In the genomic region with DNA sequence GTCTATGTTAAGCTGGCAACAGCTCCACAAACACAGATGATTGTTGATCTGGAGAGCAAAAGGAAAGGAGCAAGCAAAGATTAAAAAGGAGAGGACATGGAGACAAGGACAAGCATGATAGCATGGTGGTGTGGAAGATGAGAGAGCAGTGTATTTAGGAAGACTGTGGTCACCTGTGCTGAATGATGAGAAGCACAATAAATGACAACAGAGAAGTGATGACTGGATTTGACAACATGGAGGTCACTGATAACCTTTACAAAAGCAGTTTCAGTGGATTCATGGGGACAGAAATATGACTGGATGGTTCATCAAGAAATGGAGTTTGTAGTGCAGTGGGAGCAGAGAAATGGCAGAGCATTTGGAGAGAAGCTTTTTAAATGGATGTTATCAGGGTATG, we compare ENCODE assay signal across 14 cellular contexts. TPM values are rescaled to one million over a fixed set of nuclear protein-coding genes. Genes with fewer than 3 reads are reported as not detected.
DNase-seq lines count a peak whose midpoint lies in the region; ATAC-seq and TF ChIP-seq lines count a peak whose summit lies in the region.
"Had no signal": no experiment of that assay in that cellular context is flagged by ENCODE, and none has a peak within 500 bp of the region (broad histone marks: within the 10 kb centered on the region; RNA-seq: fewer than 3 reads in every experiment).

No MANE protein-coding gene starts in this region.

- TF ChIP-seq CTCF in Calu3 (IDR thresholded peaks at IDR 0.05; ENCODE audit: unreplicated experiment) = no peak
- TF ChIP-seq CTCF in HCT116 (IDR thresholded peaks at IDR 0.05 in 2 of 3, conservative IDR thresholded peaks at IDR 0.05 in 1 of 3; ENCODE audit: borderline replicate concordance in 1 of 3, insufficient read depth in 1 of 3, low read depth in 2 of 3, low read length in 2 of 3) = no peak

- BruUV-seq in Calu3 (replicated peaks; lab: Mats Ljungman, UMichigan) = no TSS peak
- no TSS peak for BruUV-seq in HCT116 (replicated peaks; lab: Mats Ljungman, UMichigan)

- TF ChIP-seq POLR2A in HCT116 (IDR thresholded peaks at IDR 0.05; ENCODE audit: borderline replicate concordance, extremely low read depth, insufficient read depth, insufficient read length) = no peak

- intact Hi-C loops in Calu3 (cut with micrococcal nuclease; ENCODE audit: unreplicated experiment) = loop anchor here (1.0 to 10.0 kb wide), 6 partner anchors 47 to 1157 kb away; no protein-coding TSS in a partner anchor
- intact Hi-C loops in HCT116 (cut with micrococcal nuclease) = loop anchor here (1.0 to 10.0 kb wide), 5 partner anchors 47 to 1521 kb away; a partner anchor contains a TSS

- H3K4me1 ChIP-seq in HCT116 (ENCODE audit: control insufficient read depth in 1 of 2, insufficient read depth in 2 of 2, low read length in 2 of 2) = peaks cover 0 to 17% of the 10 kb centered on the region in 2 experiments; a peak in 1 of 4 replicates
- H3K4me1 ChIP-seq in mucosa of rectum (ENCODE audit: control insufficient read depth in 2 of 2, insufficient read depth in 2 of 2, low read length in 2 of 2) = peaks cover 22 to 42% of the 10 kb centered on the region in 2 donors
- H3K4me1 ChIP-seq: BE2C had no signal

- no peak overlapping the region for H3K9ac ChIP-seq in HCT116 (ENCODE audit: low read length)
- H3K9ac ChIP-seq in mucosa of rectum (ENCODE audit: low read depth in 1 of 2, low read length in 2 of 2) = no peak overlapping the region

- no peak for TF ChIP-seq RAD21 in HCT116 (IDR thresholded peaks at IDR 0.05; ENCODE audit: low read depth)

- H3K27ac Mint-ChIP-seq in Calu3 (ENCODE audit: unreplicated experiment) = peak overlapping the region; percentile 73
- peak overlapping the region; percentile 20 for H3K27ac Mint-ChIP-seq in activated naive CD8-positive, alpha-beta T cell treated with anti-CD3 and anti-CD28 coated beads, Interleukin-2, amount 50 U/mL, for 24 hours

- DNase-seq in Calu3 (no peak), HCT116 (ENCODE audit: low read depth, low spot score) (no peak), SW480 (ENCODE audit: low spot score) (no peak)
- DNase-seq in activated naive CD8-positive, alpha-beta T cell treated with anti-CD3 and anti-CD28 coated beads, Interleukin-2, amount 50 U/mL, for 24 hours = no peak
- DNase-seq: BE2C; effector CD4-positive, alpha-beta T cell; esophagus squamous epithelium; GF-D8; left ventricle myocardium inferior; SIG-M5 had no signal

- no peaks in the 10 kb centered on the region for H3K36me3 Mint-ChIP-seq in Calu3 (ENCODE audit: insufficient read depth, unreplicated experiment)
- H3K36me3 Mint-ChIP-seq in activated naive CD8-positive, alpha-beta T cell treated with anti-CD3 and anti-CD28 coated beads, Interleukin-2, amount 50 U/mL, for 24 hours (ENCODE audit: low read depth) = peaks cover 16% of the 10 kb centered on the region

- H3K9me3 Mint-ChIP-seq in Calu3 (ENCODE audit: low read depth, unreplicated experiment) = peaks cover 2% of the 10 kb centered on the region
- peaks cover 5% of the 10 kb centered on the region for H3K9me3 Mint-ChIP-seq in activated naive CD8-positive, alpha-beta T cell treated with anti-CD3 and anti-CD28 coated beads, Interleukin-2, amount 50 U/mL, for 24 hours

- peak overlapping the region; percentile 31; the same call in 1 of the 2 replicates for H3K4me2 ChIP-seq in HCT116 (ENCODE audit: low read length)

- no peak for ATAC-seq in HCT116
- peak; percentile 42 for ATAC-seq in activated naive CD8-positive, alpha-beta T cell treated with anti-CD3 and anti-CD28 coated beads, Interleukin-2, amount 50 U/mL, for 24 hours
- ATAC-seq in GM21786 (IDR thresholded peaks at IDR 0.05; ENCODE audit: unreplicated experiment) = no peak
- ATAC-seq in GM19452 (IDR thresholded peaks at IDR 0.05; ENCODE audit: unreplicated experiment) = no peak

- CTCF ChIA-PET in Calu3 (lab: Charles Lee) (no interaction called here), HCT116 (lab: Charles Lee) (interaction anchor here (1.0 kb wide), 2 partner anchors 20 to 1158 kb away, joined by 3 to 4 read pairs; no protein-coding TSS in a partner anchor)

- no peaks in the 10 kb centered on the region for H3K79me2 ChIP-seq in HCT116 (ENCODE audit: insufficient read depth, low read length)

- no peak overlapping the region for H3K4me3 ChIP-seq in HCT116 (replicated peaks in 1 of 2; ENCODE audit: low read depth in 1 of 2, low read length in 2 of 2)
- H3K4me3 ChIP-seq in mucosa of rectum (ENCODE audit: low read length in 2 of 2) = no peak overlapping the region
- H3K4me3 ChIP-seq: esophagus squamous epithelium, left ventricle myocardium inferior, vagina had no signal

- H4K20me1 ChIP-seq in HCT116 (ENCODE audit: insufficient read depth) = no peaks in the 10 kb centered on the region

- H3K4me3 Mint-ChIP-seq in Calu3 (ENCODE audit: low read depth, unreplicated experiment) = peak overlapping the region; percentile 31
- no peak overlapping the region for H3K4me3 Mint-ChIP-seq in activated naive CD8-positive, alpha-beta T cell treated with anti-CD3 and anti-CD28 coated beads, Interleukin-2, amount 50 U/mL, for 24 hours

- H3K9me2 ChIP-seq in HCT116 (ENCODE audit: insufficient read depth) = no peaks in the 10 kb centered on the region

- POLR2A ChIA-PET in HCT116 (lab: Charles Lee) = no interaction called here

- H3K36me3 ChIP-seq in HCT116 (ENCODE audit: control insufficient read depth in 1 of 2, insufficient read depth in 2 of 2, low read length in 2 of 2) (no peaks in the 10 kb centered on the region), mucosa of rectum (ENCODE audit: control insufficient read depth in 2 of 2, insufficient read depth in 2 of 2, low read length in 2 of 2) (peaks cover 4% of the 10 kb centered on the region in 2 donors)
- H3K36me3 ChIP-seq: BE2C had no signal

- H3K27me3 Mint-ChIP-seq in Calu3 (ENCODE audit: unreplicated experiment) = no peaks in the 10 kb centered on the region
- H3K27me3 Mint-ChIP-seq in activated naive CD8-positive, alpha-beta T cell treated with anti-CD3 and anti-CD28 coated beads, Interleukin-2, amount 50 U/mL, for 24 hours = no peaks in the 10 kb centered on the region

- H2AFZ ChIP-seq in HCT116 (ENCODE audit: low read depth, low read length, poor library complexity, severe bottlenecking) = no peak overlapping the region

- peaks cover 29% of the 10 kb centered on the region for H3K4me1 Mint-ChIP-seq in Calu3 (ENCODE audit: low read depth, unreplicated experiment)
- peaks cover 25% of the 10 kb centered on the region for H3K4me1 Mint-ChIP-seq in activated naive CD8-positive, alpha-beta T cell treated with anti-CD3 and anti-CD28 coated beads, Interleukin-2, amount 50 U/mL, for 24 hours

- RAD21 ChIA-PET in HCT116 (lab: Charles Lee; ENCODE audit: low non-redundant PET in 1 of 2, low total read pairs in 2 of 2, uncharacterized antibody in 2 of 2, unreplicated experiment in 2 of 2) = no interaction called here

- H3K27ac ChIP-seq in HCT116 (ENCODE audit: low read depth, low read length) (no peak overlapping the region), mucosa of rectum (ENCODE audit: low read depth in 2 of 2, low read length in 2 of 2) (peak overlapping the region; percentile 65 to 72)
- H3K27ac ChIP-seq: esophagus squamous epithelium, vagina had no signal

- H3K9me3 ChIP-seq in HCT116 (ENCODE audit: control insufficient read depth in 1 of 2, insufficient read depth in 1 of 2, low read depth in 1 of 2, low read length in 2 of 2) = no peaks in the 10 kb centered on the region
- H3K9me3 ChIP-seq in mucosa of rectum (ENCODE audit: control insufficient read depth in 2 of 2, low read length in 2 of 2) = peaks cover 2 to 4% of the 10 kb centered on the region in 2 donors
- H3K9me3 ChIP-seq: BE2C, esophagus squamous epithelium, vagina had no signal

- H3K27me3 ChIP-seq in HCT116 (ENCODE audit: insufficient read depth, low read length) = no peaks in the 10 kb centered on the region
- no peaks in the 10 kb centered on the region for H3K27me3 ChIP-seq in mucosa of rectum (ENCODE audit: control insufficient read depth in 2 of 2, insufficient read depth in 2 of 2, low read length in 2 of 2)
- H3K27me3 ChIP-seq: BE2C, esophagus squamous epithelium, vagina had no signal

TF ChIP-seq in HCT116, 20 proteins besides CTCF, POLR2A, EP300 and RAD21 (continues in another document):
- TF ChIP-seq CBX3 (IDR thresholded peaks at IDR 0.05; ENCODE audit: low read depth) (no peak), SP1 (IDR thresholded peaks at IDR 0.05; ENCODE audit: low read depth) (no peak), TCF7L2 (IDR thresholded peaks at IDR 0.05; ENCODE audit: borderline replicate concordance, extremely low read depth, insufficient read depth, insufficient read length) (no peak), ELF1 (IDR thresholded peaks at IDR 0.05; ENCODE audit: borderline replicate concordance, low read depth) (no peak), EZH2phosphoT487 (IDR thresholded peaks at IDR 0.05; ENCODE audit: borderline replicate concordance) (no peak), EZH2 (IDR thresholded peaks at IDR 0.05) (no peak), ZFX (IDR thresholded peaks at IDR 0.05) (no peak), JUND (IDR thresholded peaks at IDR 0.05) (no peak), CEBPB (IDR thresholded peaks at IDR 0.05; ENCODE audit: low read depth) (no peak), ZNF274 (IDR thresholded peaks at IDR 0.05; ENCODE audit: low read depth, low read length) (no peak), POLR2AphosphoS5 (IDR thresholded peaks at IDR 0.05; ENCODE audit: low read depth, low read length) (no peak)
- TF ChIP-seq, protein P1, sequence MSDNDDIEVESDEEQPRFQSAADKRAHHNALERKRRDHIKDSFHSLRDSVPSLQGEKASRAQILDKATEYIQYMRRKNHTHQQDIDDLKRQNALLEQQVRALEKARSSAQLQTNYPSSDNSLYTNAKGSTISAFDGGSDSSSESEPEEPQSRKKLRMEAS (IDR thresholded peaks at IDR 0.05) = no peak
- TF ChIP-seq, protein P2, sequence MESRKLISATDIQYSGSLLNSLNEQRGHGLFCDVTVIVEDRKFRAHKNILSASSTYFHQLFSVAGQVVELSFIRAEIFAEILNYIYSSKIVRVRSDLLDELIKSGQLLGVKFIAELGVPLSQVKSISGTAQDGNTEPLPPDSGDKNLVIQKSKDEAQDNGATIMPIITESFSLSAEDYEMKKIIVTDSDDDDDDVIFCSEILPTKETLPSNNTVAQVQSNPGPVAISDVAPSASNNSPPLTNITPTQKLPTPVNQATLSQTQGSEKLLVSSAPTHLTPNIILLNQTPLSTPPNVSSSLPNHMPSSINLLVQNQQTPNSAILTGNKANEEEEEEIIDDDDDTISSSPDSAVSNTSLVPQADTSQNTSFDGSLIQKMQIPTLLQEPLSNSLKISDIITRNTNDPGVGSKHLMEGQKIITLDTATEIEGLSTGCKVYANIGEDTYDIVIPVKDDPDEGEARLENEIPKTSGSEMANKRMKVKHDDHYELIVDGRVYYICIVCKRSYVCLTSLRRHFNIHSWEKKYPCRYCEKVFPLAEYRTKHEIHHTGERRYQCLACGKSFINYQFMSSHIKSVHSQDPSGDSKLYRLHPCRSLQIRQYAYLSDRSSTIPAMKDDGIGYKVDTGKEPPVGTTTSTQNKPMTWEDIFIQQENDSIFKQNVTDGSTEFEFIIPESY (IDR thresholded peaks at IDR 0.05; ENCODE audit: extremely low read depth, insufficient replicate concordance, low read length) = no peak

RNA-seq across cellular contexts. Expression of a gene that starts 20.2 kb away (rescaled TPM):
- total RNA-seq in Calu3 (2022) (11.3 and 14.0 TPM in 2 replicates), HCT116 (2021; ENCODE audit: unreplicated experiment) (14.5 TPM)
- 5.6 and 6.6 TPM in 2 replicates for polyA plus RNA-seq in HCT116 (2012)

RNA-seq across cellular contexts. Expression of a gene that starts 55.9 kb away (rescaled TPM):
- total RNA-seq in Calu3 (2022) (28.5 and 28.7 TPM in 2 replicates), HCT116 (2021; ENCODE audit: unreplicated experiment) (3.0 TPM)
- polyA plus RNA-seq in HCT116 (2012) = 2.0 and 4.0 TPM in 2 replicates
